ENCODE assay signal across 19 cellular contexts in the genomic region with DNA sequence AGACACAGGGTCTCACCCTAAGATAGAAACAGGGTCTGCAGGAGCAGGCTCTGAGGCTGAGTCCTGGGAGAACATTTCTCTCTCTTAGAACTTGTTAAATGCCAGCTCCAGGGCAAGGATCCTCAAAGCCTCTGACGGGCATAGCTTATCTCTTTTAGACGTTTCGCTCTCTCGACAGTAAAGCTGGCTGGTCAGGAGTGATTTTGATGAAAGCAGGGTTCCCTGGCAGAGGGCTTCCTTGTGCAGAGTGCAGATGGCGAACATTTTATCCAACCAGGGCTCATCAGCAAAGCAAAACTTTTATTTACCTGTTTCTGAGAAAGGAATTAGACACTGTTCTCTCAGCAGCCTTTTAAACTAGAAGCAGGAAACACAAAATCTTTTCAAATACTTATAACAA.
"Had no signal": no experiment of that assay in that cellular context is flagged by ENCODE, and none has a peak within 500 bp of the region (broad histone marks: within the 10 kb centered on the region; RNA-seq: fewer than 3 reads in every experiment).

No MANE protein-coding gene starts in this region.

- H3K4me3 ChIP-seq: colonic mucosa, esophagus muscularis mucosa, gastroesophageal sphincter, heart left ventricle, hepatocyte, left ventricle myocardium inferior, lower lobe of right lung, mucosa of descending colon had no signal

- ATAC-seq: foreskin keratinocyte, gastroesophageal sphincter, lower lobe of right lung, mucosa of descending colon had no signal

- H3K27me3 ChIP-seq: colonic mucosa, esophagus muscularis mucosa, gastroesophageal sphincter had no signal

- H3K4me3 Mint-ChIP-seq: dendritic cell treated with granulocyte-macrophage colony-stimulating factor and Interleukin-4, amounts not matched to agents 40 ng/mL and 50 ng/mL, for 4 days; immature natural killer cell; mesothelial cell of epicardium had no signal

- H3K27ac Mint-ChIP-seq: dendritic cell treated with granulocyte-macrophage colony-stimulating factor and Interleukin-4, amounts not matched to agents 40 ng/mL and 50 ng/mL, for 4 days; immature natural killer cell; mesothelial cell of epicardium had no signal

- H3K27ac ChIP-seq: colonic mucosa, esophagus muscularis mucosa, foreskin keratinocyte, gastroesophageal sphincter, heart left ventricle, hepatocyte, left ventricle myocardium inferior, lower lobe of right lung had no signal

- H3K4me1 Mint-ChIP-seq: immature natural killer cell, mesothelial cell of epicardium had no signal

- H3K36me3 ChIP-seq: colonic mucosa, esophagus muscularis mucosa, gastroesophageal sphincter, heart left ventricle, left ventricle myocardium inferior, lower lobe of right lung had no signal

- DNase-seq: cerebellar nuclear complex; colonic mucosa; cortex of kidney; effector CD4-positive, alpha-beta T cell; effector memory CD4-positive, alpha-beta T cell; foreskin keratinocyte; heart left ventricle; hypothalamus; immature natural killer cell; left cardiac atrium; left ventricle myocardium inferior; lower lobe of right lung; mesenchymal stem cell; mucosa of descending colon had no signal

- H3K36me3 Mint-ChIP-seq: immature natural killer cell, mesothelial cell of epicardium had no signal

- H3K4me1 ChIP-seq: colonic mucosa, esophagus muscularis mucosa, foreskin keratinocyte, gastroesophageal sphincter, heart left ventricle, left ventricle myocardium inferior, lower lobe of right lung had no signal

- H3K9me3 ChIP-seq: colonic mucosa, esophagus muscularis mucosa, gastroesophageal sphincter, heart left ventricle, left ventricle myocardium inferior, lower lobe of right lung, mucosa of descending colon had no signal

- H3K9me3 Mint-ChIP-seq: dendritic cell treated with granulocyte-macrophage colony-stimulating factor and Interleukin-4, amounts not matched to agents 40 ng/mL and 50 ng/mL, for 4 days; immature natural killer cell; mesothelial cell of epicardium had no signal
